10 cellular contexts compared by ENCODE assay signal in the genomic region with DNA sequence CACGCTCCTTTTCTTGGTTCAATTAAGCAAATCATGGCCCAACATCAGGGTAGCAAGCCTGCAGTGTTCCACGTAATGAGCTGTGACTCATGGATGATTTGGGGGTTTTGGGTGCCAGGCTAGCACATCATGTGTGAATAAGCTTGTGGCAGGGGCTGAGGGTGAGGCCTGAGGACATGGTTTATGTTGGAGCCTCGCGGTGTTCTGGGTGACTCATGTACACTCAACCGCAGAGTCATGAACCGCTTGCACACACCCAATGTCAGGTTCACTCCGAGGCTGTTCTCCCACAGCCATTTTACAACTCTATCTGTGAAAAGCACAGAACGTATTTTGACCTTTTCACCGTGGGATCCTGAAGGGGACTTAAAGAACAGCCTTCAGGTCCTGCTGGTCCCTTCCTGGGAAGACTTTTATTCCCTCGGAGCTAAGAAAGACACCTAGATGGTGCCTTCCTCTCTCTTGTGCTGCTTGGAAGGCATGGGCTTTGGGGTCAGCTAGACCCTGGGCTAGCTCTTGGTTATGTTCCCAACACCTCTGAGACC.
DNase-seq lines count a peak whose midpoint lies in the region; ATAC-seq and TF ChIP-seq lines count a peak whose summit lies in the region.
"Had no signal": no experiment of that assay in that cellular context is flagged by ENCODE, and none has a peak within 500 bp of the region (broad histone marks: within the 10 kb centered on the region; RNA-seq: fewer than 3 reads in every experiment).

No MANE protein-coding gene starts in this region.

- no peak overlapping the region for H3K4me3 ChIP-seq in foreskin fibroblast (ENCODE audit: low read depth in 1 of 2, low read length in 2 of 2)
- H3K4me3 ChIP-seq: PC-9 had no signal

- peak; percentile 8 for DNase-seq in activated CD4-positive, alpha-beta T cell treated with anti-CD3 and anti-CD28 coated beads, Interleukin-2, amount 50 U/mL, for 1 hour
- DNase-seq in foreskin fibroblast (peak; percentile 27 to 29), posterior cingulate gyrus (no peak), NCI-H1092 treated with DMSO at 0.1 percent for 48 hours (lab: John Stamatoyannopoulos, UW) (no peak), GM20000 (ENCODE audit: low spot score) (no peak), DMS114 treated with DMSO at 0.1 percent for 48 hours (lab: John Stamatoyannopoulos, UW; ENCODE audit: unreplicated experiment) (no peak)
- DNase-seq in stimulated activated CD8-positive, alpha-beta memory T cell treated with anti-CD3 and anti-CD28 coated beads, Interleukin-4, amount 100 ng/mL, for 48 hours, result peak; percentile 56
- DNase-seq: naive B cell had no signal

- intact Hi-C loops in posterior cingulate gyrus (cut with DNase I), result no loop called here

- TF ChIP-seq CTCF in foreskin fibroblast (IDR thresholded peaks at IDR 0.05; ENCODE audit: low read depth, low read length), result no peak
- TF ChIP-seq CTCF in GM20000 (IDR thresholded peaks at IDR 0.05; ENCODE audit: extremely low read depth, missing control alignments), result no peak

- ATAC-seq in HG03432 (IDR thresholded peaks at IDR 0.05; ENCODE audit: unreplicated experiment), result peak; percentile 79

Comparison
In these comparisons a context has a peak if more than half of its experiments do, and no peak if none do; other contexts are left out.
1. DNase-seq: peak in activated CD4-positive, alpha-beta T cell treated with anti-CD3 and anti-CD28 coated beads, Interleukin-2, amount 50 U/mL, for 1 hour (single experiment), foreskin fibroblast (2 of 2) and stimulated activated CD8-positive, alpha-beta memory T cell treated with anti-CD3 and anti-CD28 coated beads, Interleukin-4, amount 100 ng/mL, for 48 hours (single experiment); none in posterior cingulate gyrus (0 of 10), NCI-H1092 treated with DMSO at 0.1 percent for 48 hours (single experiment), GM20000 (single experiment) and DMS114 treated with DMSO at 0.1 percent for 48 hours (single experiment).